ENCODE assay signal across 32 cellular contexts in genomic region chr2:238555786-238556542, GRCh38.
"Had no signal": no experiment of that assay in that cellular context is flagged by ENCODE, and none has a peak within 500 bp of the region (broad histone marks: within the 10 kb centered on the region; RNA-seq: fewer than 3 reads in every experiment).

No MANE protein-coding gene starts in this region.

- H3K27me3 ChIP-seq: MG63, Peyer's patch, SJSA1 had no signal

- DNase-seq: activated CD4-positive, alpha-beta memory T cell treated with anti-CD3 and anti-CD28 coated beads, Interleukin-2, amount 10 ng/mL, durations not matched to agents 7 days and 5 days; activated CD4-positive, alpha-beta T cell treated with anti-CD3 and anti-CD28 coated beads for 1 hour; activated CD4-positive, alpha-beta T cell treated with anti-CD3 and anti-CD28 coated beads for 48 hours; activated CD4-positive, CD25-positive, alpha-beta regulatory T cell; activated CD8-positive, alpha-beta memory T cell treated with anti-CD3 and anti-CD28 coated beads for 24 hours; activated CD8-positive, alpha-beta memory T cell treated with anti-CD3 and anti-CD28 coated beads, Interleukin-2, amount 10 ng/mL, durations not matched to agents 7 days and 5 days; activated CD8-positive, alpha-beta memory T cell treated with anti-CD3 and anti-CD28 coated beads, Interleukin-2, amount 50 U/mL, for 48 hours; activated effector memory CD4-positive, alpha-beta T cell treated with Interleukin-2 at 50 U/mL for 16 hours; activated naive CD4-positive, alpha-beta T cell treated with anti-CD3 and anti-CD28 coated beads, Interleukin-2, amount 10 ng/mL, durations not matched to agents 7 days and 5 days; activated naive CD8-positive, alpha-beta T cell treated with anti-CD3 and anti-CD28 coated beads, Interleukin-2, amount 50 U/mL, for 24 hours; activated T-cell treated with anti-CD3 and anti-CD28 coated beads, Interleukin-2, amount 50 U/mL, for 48 hours; anterior cingulate cortex; central memory CD4-positive, alpha-beta T cell; Kasumi-1; MG63; NCI-H1048; NCI-H1105 treated with DMSO at 0.1 percent for 48 hours; NCI-H1436; NCI-H1694; NCI-H1930; NCI-H2081 treated with DMSO at 0.1 percent for 48 hours; NCI-H345; NCI-H524 treated with DMSO at 0.1 percent for 48 hours; Peyer's patch; RPMI8226; SHP77 treated with DMSO at 0.1 percent for 48 hours; SW 1271; T-helper 1 cell; T-helper 2 cell; T-helper 9 cell; WERI-Rb-1 had no signal

- ATAC-seq: activated CD8-positive, alpha-beta memory T cell treated with anti-CD3 and anti-CD28 coated beads, Interleukin-2, amount 10 ng/mL, durations not matched to agents 7 days and 5 days; activated naive CD8-positive, alpha-beta T cell treated with anti-CD3 and anti-CD28 coated beads, Interleukin-2, amount 50 U/mL, for 24 hours had no signal

- H3K27ac ChIP-seq: Peyer's patch, SJSA1, WERI-Rb-1 had no signal

- H3K4me3 ChIP-seq: MG63, Peyer's patch, SJSA1 had no signal

- H3K4me1 ChIP-seq: Peyer's patch, SJSA1 had no signal

- H3K36me3 ChIP-seq: MG63, Peyer's patch, SJSA1, WERI-Rb-1 had no signal
